ENCODE assay signal across 20 cellular contexts in the genomic region with DNA sequence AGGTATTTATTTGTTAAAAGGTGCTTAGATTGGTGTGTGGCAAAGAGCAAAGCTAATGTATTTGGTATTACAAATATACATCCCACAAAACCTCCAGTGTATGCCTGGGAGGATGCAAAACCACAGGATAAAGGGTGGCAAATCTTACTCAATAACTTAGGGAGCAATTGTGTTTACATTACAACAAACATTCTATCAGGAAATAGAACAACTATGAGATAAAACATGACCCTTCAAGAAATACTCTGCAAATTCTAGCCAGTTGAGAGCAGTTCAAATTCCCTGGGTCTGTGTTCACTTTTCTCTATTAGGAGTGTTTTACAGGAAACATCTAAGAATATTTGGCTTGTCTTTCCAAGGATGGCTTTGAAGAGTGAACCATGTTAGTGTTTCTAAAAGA.
"Had no signal": no experiment of that assay in that cellular context is flagged by ENCODE, and none has a peak within 500 bp of the region (broad histone marks: within the 10 kb centered on the region; RNA-seq: fewer than 3 reads in every experiment).

No MANE protein-coding gene starts in this region.

- H3K9me3 ChIP-seq: left lung, right atrium auricular region, tibial nerve had no signal

- H3K27ac Mint-ChIP-seq: activated naive CD8-positive, alpha-beta T cell treated with anti-CD3 and anti-CD28 coated beads, Interleukin-2, amount 50 U/mL, for 24 hours; activated T-helper 1 cell treated with anti-CD3 and anti-CD28 coated beads, Interleukin-12 subunit alpha, Interleukin-12 subunit beta, Interleukin-2, Interleukin-4 antibody, amounts not matched to agents 30 ng/mL and 10 ng/mL and 1 ng/mL, durations not matched to agents 14 hours and 24 hours and 36 hours; endodermal cell; progenitor cell of endocrine pancreas had no signal

- H3K4me3 Mint-ChIP-seq: activated naive CD8-positive, alpha-beta T cell treated with anti-CD3 and anti-CD28 coated beads, Interleukin-2, amount 50 U/mL, for 24 hours; activated T-helper 1 cell treated with anti-CD3 and anti-CD28 coated beads, Interleukin-12 subunit alpha, Interleukin-12 subunit beta, Interleukin-2, Interleukin-4 antibody, amounts not matched to agents 30 ng/mL and 10 ng/mL and 1 ng/mL, durations not matched to agents 14 hours and 24 hours and 36 hours; endodermal cell; naive thymus-derived CD8-positive, alpha-beta T cell had no signal

- FAIRE-seq: astrocyte, bronchial epithelial cell, kidney had no signal

- H3K27me3 ChIP-seq: dorsolateral prefrontal cortex, left lung, right atrium auricular region, tibial nerve had no signal

- DNase-seq: activated CD4-positive, alpha-beta T cell treated with anti-CD3 and anti-CD28 coated beads, Interleukin-2, amount 50 U/mL, for 1 hour; activated CD8-positive, alpha-beta memory T cell treated with anti-CD3 and anti-CD28 coated beads for 24 hours; activated naive CD4-positive, alpha-beta T cell; activated naive CD8-positive, alpha-beta T cell treated with anti-CD3 and anti-CD28 coated beads, Interleukin-2, amount 50 U/mL, for 24 hours; dorsolateral prefrontal cortex; endodermal cell; hippocampal formation; kidney; left lung; naive thymus-derived CD8-positive, alpha-beta T cell; stimulated activated CD4-positive, alpha-beta T cell treated with anti-CD3 and anti-CD28 coated beads, Interleukin-4, amount 100 ng/mL, for 24 hours; stimulated activated naive CD4-positive, alpha-beta T cell treated with Interleukin-2 at 50 U/mL for 16 hours; substantia nigra; T-helper 9 cell had no signal

- H3K27me3 Mint-ChIP-seq: activated naive CD8-positive, alpha-beta T cell treated with anti-CD3 and anti-CD28 coated beads, Interleukin-2, amount 50 U/mL, for 24 hours; naive thymus-derived CD8-positive, alpha-beta T cell; progenitor cell of endocrine pancreas had no signal

- H3K9me3 Mint-ChIP-seq: activated naive CD8-positive, alpha-beta T cell treated with anti-CD3 and anti-CD28 coated beads, Interleukin-2, amount 50 U/mL, for 24 hours; activated T-helper 1 cell treated with anti-CD3 and anti-CD28 coated beads, Interleukin-12 subunit alpha, Interleukin-12 subunit beta, Interleukin-2, Interleukin-4 antibody, amounts not matched to agents 30 ng/mL and 10 ng/mL and 1 ng/mL, durations not matched to agents 14 hours and 24 hours and 36 hours; endodermal cell; naive thymus-derived CD8-positive, alpha-beta T cell had no signal

- H3K4me3 ChIP-seq: dorsolateral prefrontal cortex, left lung, right atrium auricular region, tibial nerve had no signal

- H3K4me1 ChIP-seq: left lung, right atrium auricular region, tibial nerve had no signal

- H3K4me1 Mint-ChIP-seq: activated naive CD8-positive, alpha-beta T cell treated with anti-CD3 and anti-CD28 coated beads, Interleukin-2, amount 50 U/mL, for 24 hours; naive thymus-derived CD8-positive, alpha-beta T cell had no signal

- ATAC-seq: activated naive CD8-positive, alpha-beta T cell treated with anti-CD3 and anti-CD28 coated beads, Interleukin-2, amount 50 U/mL, for 24 hours; left lung; naive thymus-derived CD8-positive, alpha-beta T cell had no signal

- H3K27ac ChIP-seq: dorsolateral prefrontal cortex, left lung, right atrium auricular region, tibial nerve had no signal
